9 cellular contexts compared by ENCODE assay signal in the genomic region with DNA sequence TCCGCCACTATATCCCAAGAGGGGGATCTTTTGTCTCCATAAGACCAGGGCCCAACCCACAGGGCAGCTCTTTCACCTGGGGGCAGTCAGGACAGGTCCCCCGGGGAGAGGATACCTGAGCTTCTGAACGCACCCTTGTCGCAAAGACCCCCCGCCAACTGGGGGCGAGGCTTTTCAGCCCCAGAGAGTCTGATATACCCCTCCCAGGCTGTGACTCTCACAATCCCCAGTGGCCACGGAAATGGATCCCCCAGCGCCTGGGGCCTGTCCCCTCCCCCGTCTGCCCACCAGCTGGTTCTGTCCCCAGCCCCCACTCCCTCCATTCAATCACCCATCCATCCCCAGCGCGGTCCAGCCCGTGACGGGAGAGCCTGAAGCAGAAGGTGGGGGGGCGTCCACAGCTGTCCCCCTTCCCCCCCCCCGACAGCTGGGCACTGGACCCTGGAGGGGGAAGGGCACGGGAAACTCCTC. TPM values are rescaled to one million over a fixed set of nuclear protein-coding genes. Genes with fewer than 3 reads are reported as not detected.
DNase-seq lines count a peak whose midpoint lies in the region; ATAC-seq and TF ChIP-seq lines count a peak whose summit lies in the region.
"Had no signal": no experiment of that assay in that cellular context is flagged by ENCODE, and none has a peak within 500 bp of the region (broad histone marks: within the 10 kb centered on the region; RNA-seq: fewer than 3 reads in every experiment).

No MANE protein-coding gene starts in this region.

- H3K27me3 Mint-ChIP-seq in immature natural killer cell (ENCODE audit: low read depth in 3 of 3): peaks cover 16 to 20% (median 17%) of the 10 kb centered on the region in 3 donors
- H3K27me3 Mint-ChIP-seq in stimulated activated memory B cell treated with anti-CD40 and anti-IgM and Interleukin-4, amounts not matched to agents 10 μg/mL and 1 μg/mL and 100 μg/mL, for 72 hours: peaks cover 14% of the 10 kb centered on the region

- H3K36me3 Mint-ChIP-seq in immature natural killer cell: no peaks in the 10 kb centered on the region
- no peaks in the 10 kb centered on the region for H3K36me3 Mint-ChIP-seq in stimulated activated memory B cell treated with anti-CD40 and anti-IgM and Interleukin-4, amounts not matched to agents 10 μg/mL and 1 μg/mL and 100 μg/mL, for 72 hours
- H3K36me3 Mint-ChIP-seq: activated CD8-positive, alpha-beta memory T cell treated with anti-CD3 and anti-CD28 coated beads, Interleukin-2, amount 10 ng/mL, durations not matched to agents 7 days and 5 days had no signal

- intact Hi-C loops in ascending aorta (cut with DNase I): no loop called here

- peak overlapping the region; percentile 71 to 82 for H3K27ac ChIP-seq in ascending aorta

- peaks cover 0 to 3% (median 0%) of the 10 kb centered on the region in 6 donors for H3K9me3 Mint-ChIP-seq in immature natural killer cell
- no peaks in the 10 kb centered on the region for H3K9me3 Mint-ChIP-seq in stimulated activated memory B cell treated with anti-CD40 and anti-IgM and Interleukin-4, amounts not matched to agents 10 μg/mL and 1 μg/mL and 100 μg/mL, for 72 hours

- peaks cover 4% of the 10 kb centered on the region in 2 donors for H3K4me1 ChIP-seq in ascending aorta

- peak overlapping the region; percentile 64 for H3K4me3 ChIP-seq in HFF-Myc (replicated peaks; ENCODE audit: low read depth, low read length)
- H3K4me3 ChIP-seq in ascending aorta: peak overlapping the region; percentile 72 to 99

- H3K4me1 Mint-ChIP-seq in immature natural killer cell: peaks cover 4 to 10% of the 10 kb centered on the region in 2 donors
- peaks cover 13% of the 10 kb centered on the region for H3K4me1 Mint-ChIP-seq in stimulated activated memory B cell treated with anti-CD40 and anti-IgM and Interleukin-4, amounts not matched to agents 10 μg/mL and 1 μg/mL and 100 μg/mL, for 72 hours

- H3K36me3 ChIP-seq in ascending aorta: no peaks in the 10 kb centered on the region

- no peak for ATAC-seq in stimulated activated memory B cell treated with anti-CD40 and anti-IgM and Interleukin-4, amounts not matched to agents 10 μg/mL and 1 μg/mL and 100 μg/mL, for 72 hours
- ATAC-seq in HG03025 (IDR thresholded peaks at IDR 0.05; ENCODE audit: low FRiP score, unreplicated experiment): no peak
- no peak for ATAC-seq in HG02870 (IDR thresholded peaks at IDR 0.05; ENCODE audit: unreplicated experiment)

- peak overlapping the region; percentile 44 to 84 (median 62) for H3K4me3 Mint-ChIP-seq in immature natural killer cell
- peak overlapping the region; percentile 77 for H3K4me3 Mint-ChIP-seq in stimulated activated memory B cell treated with anti-CD40 and anti-IgM and Interleukin-4, amounts not matched to agents 10 μg/mL and 1 μg/mL and 100 μg/mL, for 72 hours
- H3K4me3 Mint-ChIP-seq: activated CD8-positive, alpha-beta memory T cell treated with anti-CD3 and anti-CD28 coated beads, Interleukin-2, amount 10 ng/mL, durations not matched to agents 7 days and 5 days had no signal

- H3K9me3 ChIP-seq in ascending aorta: no peaks in the 10 kb centered on the region

- no peak overlapping the region for H3K27ac Mint-ChIP-seq in immature natural killer cell
- peak overlapping the region; percentile 17 for H3K27ac Mint-ChIP-seq in stimulated activated memory B cell treated with anti-CD40 and anti-IgM and Interleukin-4, amounts not matched to agents 10 μg/mL and 1 μg/mL and 100 μg/mL, for 72 hours
- H3K27ac Mint-ChIP-seq: activated CD8-positive, alpha-beta memory T cell treated with anti-CD3 and anti-CD28 coated beads, Interleukin-2, amount 10 ng/mL, durations not matched to agents 7 days and 5 days had no signal

- TF ChIP-seq CTCF in HFF-Myc (IDR thresholded peaks at IDR 0.05; ENCODE audit: low read depth, low read length, missing control alignments): no peak
- TF ChIP-seq CTCF in ascending aorta (IDR thresholded peaks at IDR 0.05): no peak

- DNase-seq in HFF-Myc (ENCODE audit: extremely low read depth, low read depth) (no peak), ascending aorta (ENCODE audit: low spot score in 2 of 2) (no peak), immature natural killer cell (no peak), mucosa of gallbladder (ENCODE audit: low spot score) (no peak)
- no peak for DNase-seq in activated CD4-positive, alpha-beta T cell treated with anti-CD3 and anti-CD28 coated beads for 1 hour
- DNase-seq: activated CD8-positive, alpha-beta memory T cell treated with anti-CD3 and anti-CD28 coated beads, Interleukin-2, amount 10 ng/mL, durations not matched to agents 7 days and 5 days had no signal

- H3K27me3 ChIP-seq in ascending aorta: no peaks in the 10 kb centered on the region

RNA-seq across cellular contexts. Expression of a gene that starts 0.9 kb away (rescaled TPM):
- total RNA-seq in ascending aorta (140 TPM), mucosa of gallbladder (102 TPM)
- not detected for polyA plus RNA-seq in immature natural killer cell

RNA-seq across cellular contexts. Expression of a gene that starts 22.0 kb away (rescaled TPM):
- total RNA-seq in ascending aorta (not detected), mucosa of gallbladder (0.95 TPM)
- polyA plus RNA-seq in immature natural killer cell: not detected
- total RNA-seq: activated CD8-positive, alpha-beta memory T cell treated with anti-CD3 and anti-CD28 coated beads, Interleukin-2, amount 10 ng/mL, durations not matched to agents 7 days and 5 days had no signal

RNA-seq across cellular contexts. Expression of a gene that starts 34.5 kb away (rescaled TPM):
- total RNA-seq in ascending aorta (not detected), mucosa of gallbladder (not detected)
- polyA plus RNA-seq in immature natural killer cell: not detected
- total RNA-seq: activated CD8-positive, alpha-beta memory T cell treated with anti-CD3 and anti-CD28 coated beads, Interleukin-2, amount 10 ng/mL, durations not matched to agents 7 days and 5 days had no signal
